Comparison of ENCODE assay signal across 11 cellular contexts in the genomic region with DNA sequence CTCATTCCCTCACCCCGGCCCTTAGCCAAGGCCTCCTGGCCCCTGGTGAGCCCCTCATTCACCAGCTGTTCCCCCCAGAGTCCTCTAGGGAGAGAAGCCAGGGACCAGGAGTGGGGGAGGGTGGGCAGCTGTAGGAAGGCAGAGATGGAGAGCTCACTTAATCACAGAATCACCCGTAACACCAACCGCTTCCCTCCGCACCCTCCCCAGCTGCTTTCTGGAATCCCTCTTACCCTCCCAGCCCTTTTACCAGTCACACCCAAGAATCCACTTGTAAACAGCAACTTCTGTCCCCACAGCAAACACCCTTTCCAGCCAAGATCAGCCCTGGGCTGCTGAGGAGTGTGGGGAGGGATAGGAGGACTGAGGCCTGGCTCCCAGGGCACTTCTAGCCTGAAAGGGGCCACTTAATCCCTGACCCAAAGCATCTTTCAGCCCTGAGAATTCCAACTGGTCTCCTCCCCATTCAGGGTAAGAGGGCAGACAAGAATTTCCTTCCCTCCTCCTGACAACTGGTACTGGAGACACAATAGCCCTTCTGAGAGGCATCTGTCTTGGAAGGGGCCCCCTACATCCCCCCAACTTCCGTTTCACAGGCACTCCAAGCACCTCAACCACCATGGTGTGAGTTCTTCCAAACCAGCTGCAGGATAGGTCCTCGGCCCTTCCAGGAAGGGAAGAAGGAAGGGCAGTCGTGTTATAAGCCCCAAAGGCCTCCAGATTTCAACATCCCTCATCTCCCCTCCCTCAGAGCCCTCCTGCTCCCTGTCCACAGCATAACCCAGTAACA. TPM values are rescaled to one million over a fixed set of nuclear protein-coding genes. Genes with fewer than 3 reads are reported as not detected.
DNase-seq lines count a peak whose midpoint lies in the region; ATAC-seq and TF ChIP-seq lines count a peak whose summit lies in the region.
"Had no signal": no experiment of that assay in that cellular context is flagged by ENCODE, and none has a peak within 500 bp of the region (broad histone marks: within the 10 kb centered on the region; RNA-seq: fewer than 3 reads in every experiment).

No MANE protein-coding gene starts in this region.

- TF ChIP-seq CTCF in WERI-Rb-1 (IDR thresholded peaks at IDR 0.05; ENCODE audit: low read depth, low read length) (no peak), left ventricle myocardium inferior (IDR thresholded peaks at IDR 0.05; ENCODE audit: borderline replicate concordance) (no peak), Calu3 (IDR thresholded peaks at IDR 0.05; ENCODE audit: unreplicated experiment) (no peak)

- H3K27ac ChIP-seq in WERI-Rb-1 (peak overlapping the region; percentile 40), left ventricle myocardium inferior (replicated peaks) (peak overlapping the region; percentile 91)

- no TSS peak for BruUV-seq in Calu3 (replicated peaks; lab: Mats Ljungman, UMichigan)

- H3K27me3 ChIP-seq in WERI-Rb-1 (ENCODE audit: insufficient read depth, low read depth, severe bottlenecking) = no peaks in the 10 kb centered on the region
- no peaks in the 10 kb centered on the region for H3K27me3 ChIP-seq in left ventricle myocardium inferior (ENCODE audit: low read depth)

- intact Hi-C loops in left ventricle myocardium inferior (cut with micrococcal nuclease) = no loop called here
- intact Hi-C loops in posterior vena cava (cut with DNase I) = no loop called here
- intact Hi-C loops in activated T-helper 1 cell treated with anti-CD3 and anti-CD28 coated beads, Interleukin-12 subunit alpha, Interleukin-12 subunit beta, Interleukin-2, Interleukin-4 antibody, amounts not matched to agents 30 ng/mL and 10 ng/mL and 1 ng/mL, durations not matched to agents 14 hours and 24 hours and 36 hours (cut with micrococcal nuclease) = no loop called here
- intact Hi-C loops in Calu3 (cut with micrococcal nuclease; ENCODE audit: unreplicated experiment) = no loop called here

- H3K36me3 ChIP-seq in WERI-Rb-1 (no peaks in the 10 kb centered on the region), left ventricle myocardium inferior (peaks cover 15% of the 10 kb centered on the region)

- no peaks in the 10 kb centered on the region for H3K27me3 Mint-ChIP-seq in activated T-helper 1 cell treated with anti-CD3 and anti-CD28 coated beads, Interleukin-12 subunit alpha, Interleukin-12 subunit beta, Interleukin-2, Interleukin-4 antibody, amounts not matched to agents 30 ng/mL and 10 ng/mL and 1 ng/mL, durations not matched to agents 14 hours and 24 hours and 36 hours (ENCODE audit: insufficient read depth)
- no peaks in the 10 kb centered on the region for H3K27me3 Mint-ChIP-seq in Calu3 (ENCODE audit: unreplicated experiment)
- H3K27me3 Mint-ChIP-seq: naive B cell had no signal

- peaks cover 75% of the 10 kb centered on the region for H3K4me1 ChIP-seq in left ventricle myocardium inferior

- no peaks in the 10 kb centered on the region for H3K36me3 Mint-ChIP-seq in activated T-helper 1 cell treated with anti-CD3 and anti-CD28 coated beads, Interleukin-12 subunit alpha, Interleukin-12 subunit beta, Interleukin-2, Interleukin-4 antibody, amounts not matched to agents 30 ng/mL and 10 ng/mL and 1 ng/mL, durations not matched to agents 14 hours and 24 hours and 36 hours (ENCODE audit: low read depth)
- no peaks in the 10 kb centered on the region for H3K36me3 Mint-ChIP-seq in Calu3 (ENCODE audit: insufficient read depth, unreplicated experiment)

- no peak for ATAC-seq in GM18498 (IDR thresholded peaks at IDR 0.05; ENCODE audit: unreplicated experiment)

- DNase-seq in AG08395 (ENCODE audit: low spot score) (peak; percentile 22), WERI-Rb-1 (peak; percentile 30), left ventricle myocardium inferior (peak; percentile 60), posterior vena cava (ENCODE audit: low spot score) (peak; percentile 80), SKM-1 (lab: John Stamatoyannopoulos, UW; ENCODE audit: unreplicated experiment) (no peak), Calu3 (no peak)
- no peak for DNase-seq in activated T-helper 1 cell treated with anti-CD3 and anti-CD28 coated beads, Interleukin-12 subunit alpha, Interleukin-12 subunit beta, Interleukin-2, Interleukin-4 antibody, amounts not matched to agents 30 ng/mL and 10 ng/mL and 1 ng/mL, durations not matched to agents 14 hours and 24 hours and 36 hours (ENCODE audit: low spot score)
- DNase-seq: activated T-cell treated with anti-CD3 and anti-CD28 coated beads, Interleukin-2, amount 50 U/mL, for 48 hours; GOT3; naive B cell had no signal

- H3K4me3 Mint-ChIP-seq in activated T-helper 1 cell treated with anti-CD3 and anti-CD28 coated beads, Interleukin-12 subunit alpha, Interleukin-12 subunit beta, Interleukin-2, Interleukin-4 antibody, amounts not matched to agents 30 ng/mL and 10 ng/mL and 1 ng/mL, durations not matched to agents 14 hours and 24 hours and 36 hours = no peak overlapping the region
- no peak overlapping the region for H3K4me3 Mint-ChIP-seq in Calu3 (ENCODE audit: low read depth, unreplicated experiment)
- H3K4me3 Mint-ChIP-seq: naive B cell had no signal

- H3K4me3 ChIP-seq in WERI-Rb-1 (ENCODE audit: low read depth, low read length) (no peak overlapping the region), left ventricle myocardium inferior (peak overlapping the region; percentile 48)

- peaks cover 5% of the 10 kb centered on the region for H3K4me1 Mint-ChIP-seq in activated T-helper 1 cell treated with anti-CD3 and anti-CD28 coated beads, Interleukin-12 subunit alpha, Interleukin-12 subunit beta, Interleukin-2, Interleukin-4 antibody, amounts not matched to agents 30 ng/mL and 10 ng/mL and 1 ng/mL, durations not matched to agents 14 hours and 24 hours and 36 hours (ENCODE audit: low read depth)
- H3K4me1 Mint-ChIP-seq in Calu3 (ENCODE audit: low read depth, unreplicated experiment) = no peaks in the 10 kb centered on the region

- H3K9me3 Mint-ChIP-seq in activated T-helper 1 cell treated with anti-CD3 and anti-CD28 coated beads, Interleukin-12 subunit alpha, Interleukin-12 subunit beta, Interleukin-2, Interleukin-4 antibody, amounts not matched to agents 30 ng/mL and 10 ng/mL and 1 ng/mL, durations not matched to agents 14 hours and 24 hours and 36 hours = no peaks in the 10 kb centered on the region
- no peaks in the 10 kb centered on the region for H3K9me3 Mint-ChIP-seq in Calu3 (ENCODE audit: low read depth, unreplicated experiment)
- H3K9me3 Mint-ChIP-seq: naive B cell had no signal

- H3K9me3 ChIP-seq in WERI-Rb-1 (ENCODE audit: severe bottlenecking) (no peaks in the 10 kb centered on the region), left ventricle myocardium inferior (replicated peaks) (no peaks in the 10 kb centered on the region)

- CTCF ChIA-PET in Calu3 (lab: Charles Lee) = no interaction called here

- no peak overlapping the region for H3K27ac Mint-ChIP-seq in activated T-helper 1 cell treated with anti-CD3 and anti-CD28 coated beads, Interleukin-12 subunit alpha, Interleukin-12 subunit beta, Interleukin-2, Interleukin-4 antibody, amounts not matched to agents 30 ng/mL and 10 ng/mL and 1 ng/mL, durations not matched to agents 14 hours and 24 hours and 36 hours
- H3K27ac Mint-ChIP-seq in Calu3 (ENCODE audit: unreplicated experiment) = no peak overlapping the region

RNA-seq across cellular contexts. Expression of gene NCKAP5L, which starts 18.6 kb away (rescaled TPM):
- total RNA-seq in left ventricle myocardium inferior (25.5 TPM), posterior vena cava (10 to 100 TPM; 16.2 to 22.4 TPM), Calu3 (2022) (10.0 and 11.8 TPM in 2 replicates)
- 3.8 TPM in 2 replicates for total RNA-seq in activated T-helper 1 cell treated with anti-CD3 and anti-CD28 coated beads, Interleukin-12 subunit alpha, Interleukin-12 subunit beta, Interleukin-2, Interleukin-4 antibody, amounts not matched to agents 30 ng/mL and 10 ng/mL and 1 ng/mL, durations not matched to agents 14 hours and 24 hours and 36 hours

RNA-seq across cellular contexts. Expression of gene BCDIN3D, which starts 33.3 kb away (rescaled TPM):
- total RNA-seq in left ventricle myocardium inferior = 2.9 TPM
- total RNA-seq in posterior vena cava = 1 to 10 TPM; 2.5 to 4.0 TPM
- 3.6 and 4.0 TPM in 2 replicates for total RNA-seq in activated T-helper 1 cell treated with anti-CD3 and anti-CD28 coated beads, Interleukin-12 subunit alpha, Interleukin-12 subunit beta, Interleukin-2, Interleukin-4 antibody, amounts not matched to agents 30 ng/mL and 10 ng/mL and 1 ng/mL, durations not matched to agents 14 hours and 24 hours and 36 hours
- total RNA-seq in Calu3 (2022) = 4.0 and 4.7 TPM in 2 replicates

Comparison
In these comparisons a context has a peak if more than half of its experiments do, and no peak if none do; other contexts are left out.
1. DNase-seq: peak in AG08395 (single experiment), WERI-Rb-1 (single experiment), left ventricle myocardium inferior (single experiment) and posterior vena cava (single experiment); none in activated T-helper 1 cell treated with anti-CD3 and anti-CD28 coated beads, Interleukin-12 subunit alpha, Interleukin-12 subunit beta, Interleukin-2, Interleukin-4 antibody, amounts not matched to agents 30 ng/mL and 10 ng/mL and 1 ng/mL, durations not matched to agents 14 hours and 24 hours and 36 hours (single experiment), SKM-1 (single experiment) and Calu3 (single experiment).